In the genomic region with DNA sequence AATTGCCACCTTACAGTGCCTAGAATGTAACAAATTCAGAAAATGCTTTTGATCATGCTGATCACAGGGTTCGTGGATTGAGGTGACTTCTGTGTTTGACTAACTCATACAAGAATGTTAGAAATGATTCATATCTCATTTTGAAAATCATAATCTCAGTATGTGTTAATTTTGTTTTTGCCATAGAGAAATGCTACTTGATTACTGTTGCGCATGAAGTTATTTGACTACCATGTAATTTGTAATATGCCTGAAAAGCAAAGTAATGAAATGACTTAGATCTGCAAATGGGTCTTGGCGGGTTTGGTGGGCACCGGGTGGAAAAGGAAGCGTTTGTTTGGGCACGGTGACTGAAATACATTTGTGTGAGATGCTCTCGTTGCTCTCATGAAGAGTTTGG, we compare ENCODE assay signal across 1 cellular context.
TF ChIP-seq lines count a peak whose summit lies in the region.

No MANE protein-coding gene starts in this region.

TF ChIP-seq in WTC11, 78 proteins besides CTCF, POLR2A, EP300 and RAD21 (continued from another document):
- TF ChIP-seq, protein P1, sequence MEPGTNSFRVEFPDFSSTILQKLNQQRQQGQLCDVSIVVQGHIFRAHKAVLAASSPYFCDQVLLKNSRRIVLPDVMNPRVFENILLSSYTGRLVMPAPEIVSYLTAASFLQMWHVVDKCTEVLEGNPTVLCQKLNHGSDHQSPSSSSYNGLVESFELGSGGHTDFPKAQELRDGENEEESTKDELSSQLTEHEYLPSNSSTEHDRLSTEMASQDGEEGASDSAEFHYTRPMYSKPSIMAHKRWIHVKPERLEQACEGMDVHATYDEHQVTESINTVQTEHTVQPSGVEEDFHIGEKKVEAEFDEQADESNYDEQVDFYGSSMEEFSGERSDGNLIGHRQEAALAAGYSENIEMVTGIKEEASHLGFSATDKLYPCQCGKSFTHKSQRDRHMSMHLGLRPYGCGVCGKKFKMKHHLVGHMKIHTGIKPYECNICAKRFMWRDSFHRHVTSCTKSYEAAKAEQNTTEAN (CRISPR knock-in tag; IDR thresholded peaks at IDR 0.05) = no peak
- TF ChIP-seq FOXP1 (CRISPR knock-in tag; IDR thresholded peaks at IDR 0.05; ENCODE audit: borderline replicate concordance) = no peak
- TF ChIP-seq, protein P2, sequence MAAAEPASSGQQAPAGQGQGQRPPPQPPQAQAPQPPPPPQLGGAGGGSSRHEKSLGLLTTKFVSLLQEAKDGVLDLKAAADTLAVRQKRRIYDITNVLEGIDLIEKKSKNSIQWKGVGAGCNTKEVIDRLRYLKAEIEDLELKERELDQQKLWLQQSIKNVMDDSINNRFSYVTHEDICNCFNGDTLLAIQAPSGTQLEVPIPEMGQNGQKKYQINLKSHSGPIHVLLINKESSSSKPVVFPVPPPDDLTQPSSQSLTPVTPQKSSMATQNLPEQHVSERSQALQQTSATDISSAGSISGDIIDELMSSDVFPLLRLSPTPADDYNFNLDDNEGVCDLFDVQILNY (CRISPR knock-in tag; IDR thresholded peaks at IDR 0.05) = no peak
- no peak for TF ChIP-seq ELF4 (CRISPR knock-in tag; IDR thresholded peaks at IDR 0.05; ENCODE audit: low read depth)
- TF ChIP-seq, protein P3, sequence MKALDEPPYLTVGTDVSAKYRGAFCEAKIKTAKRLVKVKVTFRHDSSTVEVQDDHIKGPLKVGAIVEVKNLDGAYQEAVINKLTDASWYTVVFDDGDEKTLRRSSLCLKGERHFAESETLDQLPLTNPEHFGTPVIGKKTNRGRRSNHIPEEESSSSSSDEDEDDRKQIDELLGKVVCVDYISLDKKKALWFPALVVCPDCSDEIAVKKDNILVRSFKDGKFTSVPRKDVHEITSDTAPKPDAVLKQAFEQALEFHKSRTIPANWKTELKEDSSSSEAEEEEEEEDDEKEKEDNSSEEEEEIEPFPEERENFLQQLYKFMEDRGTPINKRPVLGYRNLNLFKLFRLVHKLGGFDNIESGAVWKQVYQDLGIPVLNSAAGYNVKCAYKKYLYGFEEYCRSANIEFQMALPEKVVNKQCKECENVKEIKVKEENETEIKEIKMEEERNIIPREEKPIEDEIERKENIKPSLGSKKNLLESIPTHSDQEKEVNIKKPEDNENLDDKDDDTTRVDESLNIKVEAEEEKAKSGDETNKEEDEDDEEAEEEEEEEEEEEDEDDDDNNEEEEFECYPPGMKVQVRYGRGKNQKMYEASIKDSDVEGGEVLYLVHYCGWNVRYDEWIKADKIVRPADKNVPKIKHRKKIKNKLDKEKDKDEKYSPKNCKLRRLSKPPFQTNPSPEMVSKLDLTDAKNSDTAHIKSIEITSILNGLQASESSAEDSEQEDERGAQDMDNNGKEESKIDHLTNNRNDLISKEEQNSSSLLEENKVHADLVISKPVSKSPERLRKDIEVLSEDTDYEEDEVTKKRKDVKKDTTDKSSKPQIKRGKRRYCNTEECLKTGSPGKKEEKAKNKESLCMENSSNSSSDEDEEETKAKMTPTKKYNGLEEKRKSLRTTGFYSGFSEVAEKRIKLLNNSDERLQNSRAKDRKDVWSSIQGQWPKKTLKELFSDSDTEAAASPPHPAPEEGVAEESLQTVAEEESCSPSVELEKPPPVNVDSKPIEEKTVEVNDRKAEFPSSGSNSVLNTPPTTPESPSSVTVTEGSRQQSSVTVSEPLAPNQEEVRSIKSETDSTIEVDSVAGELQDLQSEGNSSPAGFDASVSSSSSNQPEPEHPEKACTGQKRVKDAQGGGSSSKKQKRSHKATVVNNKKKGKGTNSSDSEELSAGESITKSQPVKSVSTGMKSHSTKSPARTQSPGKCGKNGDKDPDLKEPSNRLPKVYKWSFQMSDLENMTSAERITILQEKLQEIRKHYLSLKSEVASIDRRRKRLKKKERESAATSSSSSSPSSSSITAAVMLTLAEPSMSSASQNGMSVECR (CRISPR knock-in tag; IDR thresholded peaks at IDR 0.05; ENCODE audit: borderline replicate concordance) = no peak
- no peak for TF ChIP-seq ZNF671 (CRISPR knock-in tag; IDR thresholded peaks at IDR 0.05)
- no peak for TF ChIP-seq RORB (CRISPR knock-in tag; IDR thresholded peaks at IDR 0.05)
- no peak for TF ChIP-seq ZNF396 (CRISPR knock-in tag; IDR thresholded peaks at IDR 0.05; ENCODE audit: borderline replicate concordance)
- TF ChIP-seq ETV6 (CRISPR knock-in tag; IDR thresholded peaks at IDR 0.05) = no peak
